Comparison of ENCODE assay signal across 22 cellular contexts in genomic region chr4:183337349-183337748, GRCh38. TPM values are rescaled to one million over a fixed set of nuclear protein-coding genes. Genes with fewer than 3 reads are reported as not detected.
"Had no signal": no experiment of that assay in that cellular context is flagged by ENCODE, and none has a peak within 500 bp of the region (broad histone marks: within the 10 kb centered on the region; RNA-seq: fewer than 3 reads in every experiment).

No MANE protein-coding gene starts in this region.

- H3K27ac Mint-ChIP-seq: activated naive CD4-positive, alpha-beta T cell treated with anti-CD3 and anti-CD28 coated beads for 36 hours; activated naive CD8-positive, alpha-beta T cell treated with anti-CD3 and anti-CD28 coated beads, Interleukin-2, amount 50 U/mL, for 24 hours; activated T-helper 2 cell treated with anti-CD3 and anti-CD28 coated beads, Interferon-gamma antibody, Interleukin-2, Interleukin-4, amounts not matched to agents 10 μg/mL and 5 μg/mL and 100 μg/mL, durations not matched to agents 14 hours and 24 hours and 36 hours had no signal

- H3K27me3 ChIP-seq: colonic mucosa, right atrium auricular region, tibial nerve, vagina had no signal

- H3K27ac ChIP-seq: colonic mucosa, esophagus squamous epithelium, right atrium auricular region, tibial nerve, vagina had no signal

- ATAC-seq: activated CD4-positive, CD25-positive, alpha-beta regulatory T cell treated with anti-CD3 and anti-CD28 coated beads, Interleukin-2, amount 50 U/mL, for 24 hours; activated naive CD8-positive, alpha-beta T cell treated with anti-CD3 and anti-CD28 coated beads, Interleukin-2, amount 50 U/mL, for 24 hours had no signal

- DNase-seq: activated CD4-positive, alpha-beta T cell treated with anti-CD3 and anti-CD28 coated beads, Interleukin-2, amount 50 U/mL, for 1 hour; activated naive CD4-positive, alpha-beta T cell treated with anti-CD3 and anti-CD28 coated beads for 36 hours; activated naive CD8-positive, alpha-beta T cell treated with anti-CD3 and anti-CD28 coated beads, Interleukin-2, amount 50 U/mL, for 24 hours; aorta; colonic mucosa; effector CD4-positive, alpha-beta T cell; esophagus squamous epithelium; hippocampal formation; midbrain; stimulated activated CD4-positive, alpha-beta T cell treated with anti-CD3 and anti-CD28 coated beads, Interleukin-15, amount 100 ng/mL, for 24 hours; stimulated activated CD4-positive, alpha-beta T cell treated with anti-CD3 and anti-CD28 coated beads, Interleukin-4, amount 100 ng/mL, for 1 hour; stimulated activated naive CD4-positive, alpha-beta T cell; substantia nigra had no signal

- H3K9me3 ChIP-seq: colonic mucosa, esophagus squamous epithelium, right atrium auricular region, tibial nerve, vagina had no signal

- H3K4me3 Mint-ChIP-seq: activated naive CD4-positive, alpha-beta T cell treated with anti-CD3 and anti-CD28 coated beads for 36 hours; activated naive CD8-positive, alpha-beta T cell treated with anti-CD3 and anti-CD28 coated beads, Interleukin-2, amount 50 U/mL, for 24 hours had no signal

- FAIRE-seq: endothelial cell of umbilical vein had no signal

- H3K4me1 ChIP-seq: colonic mucosa, vagina had no signal

- H3K9me3 Mint-ChIP-seq: activated naive CD4-positive, alpha-beta T cell treated with anti-CD3 and anti-CD28 coated beads for 36 hours; activated naive CD8-positive, alpha-beta T cell treated with anti-CD3 and anti-CD28 coated beads, Interleukin-2, amount 50 U/mL, for 24 hours; activated T-helper 2 cell treated with anti-CD3 and anti-CD28 coated beads, Interferon-gamma antibody, Interleukin-2, Interleukin-4, amounts not matched to agents 10 μg/mL and 5 μg/mL and 100 μg/mL, durations not matched to agents 14 hours and 24 hours and 36 hours had no signal

- H3K4me3 ChIP-seq: colonic mucosa, esophagus squamous epithelium, right atrium auricular region, tibial nerve, vagina had no signal

- H3K36me3 ChIP-seq: colonic mucosa, esophagus squamous epithelium, right atrium auricular region, tibial nerve, vagina had no signal

RNA-seq across cellular contexts. Expression of gene CLDN24, which starts 15.1 kb away (rescaled TPM):
- total RNA-seq: activated naive CD4-positive, alpha-beta T cell treated with anti-CD3 and anti-CD28 coated beads for 36 hours; activated T-helper 2 cell treated with anti-CD3 and anti-CD28 coated beads, Interferon-gamma antibody, Interleukin-2, Interleukin-4, amounts not matched to agents 10 μg/mL and 5 μg/mL and 100 μg/mL, durations not matched to agents 14 hours and 24 hours and 36 hours; aorta; colonic mucosa; endothelial cell of umbilical vein; esophagus squamous epithelium; lower leg skin; myocyte; right atrium auricular region; skeletal muscle tissue; tibial nerve; vagina had no signal

RNA-seq across cellular contexts. Expression of gene CLDN22, which starts 17.3 kb away (rescaled TPM):
- total RNA-seq: activated naive CD4-positive, alpha-beta T cell treated with anti-CD3 and anti-CD28 coated beads for 36 hours; activated T-helper 2 cell treated with anti-CD3 and anti-CD28 coated beads, Interferon-gamma antibody, Interleukin-2, Interleukin-4, amounts not matched to agents 10 μg/mL and 5 μg/mL and 100 μg/mL, durations not matched to agents 14 hours and 24 hours and 36 hours; aorta; colonic mucosa; endothelial cell of umbilical vein; lower leg skin; myocyte; right atrium auricular region; skeletal muscle tissue; tibial nerve; vagina had no signal
